ENCODE assay signal across 8 cellular contexts in genomic region chr11:78188012-78188808, GRCh38. TPM values are rescaled to one million over a fixed set of nuclear protein-coding genes. Genes with fewer than 3 reads are reported as not detected.
DNase-seq lines count a peak whose midpoint lies in the region; ATAC-seq and TF ChIP-seq lines count a peak whose summit lies in the region.

A gene with protein sequence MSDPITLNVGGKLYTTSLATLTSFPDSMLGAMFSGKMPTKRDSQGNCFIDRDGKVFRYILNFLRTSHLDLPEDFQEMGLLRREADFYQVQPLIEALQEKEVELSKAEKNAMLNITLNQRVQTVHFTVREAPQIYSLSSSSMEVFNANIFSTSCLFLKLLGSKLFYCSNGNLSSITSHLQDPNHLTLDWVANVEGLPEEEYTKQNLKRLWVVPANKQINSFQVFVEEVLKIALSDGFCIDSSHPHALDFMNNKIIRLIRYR (minus strand): TSS chr11:78188626. CDS start chr11:78174554, 14,072 bp downstream.

- intact Hi-C loops in vagina (cut with DNase I), result loop anchor here (10.0 kb wide), 1 partner anchor 123 kb away; the partner anchor contains the start of gene THRSP

- H3K27me3 ChIP-seq in rectal smooth muscle tissue (ENCODE audit: control insufficient read depth, insufficient read depth, low read length) (no peaks in the 10 kb centered on the region), vagina (no peaks in the 10 kb centered on the region)

- peak; percentile 95 for ATAC-seq in GM18511 (IDR thresholded peaks at IDR 0.05; ENCODE audit: unreplicated experiment)
- ATAC-seq in HG03025 (IDR thresholded peaks at IDR 0.05; ENCODE audit: low FRiP score, unreplicated experiment), result peak; percentile 92

- DNase-seq in NCI-H2029 treated with DMSO at 0.1 percent for 48 hours (lab: John Stamatoyannopoulos, UW) (peak; percentile 84), T-helper 22 cell (ENCODE audit: low read depth) (peak; percentile 86), astrocyte of the cerebellum (ENCODE audit: low read depth) (peak; percentile 90), hepatic stellate cell (ENCODE audit: low spot score) (peak; percentile 98), vagina (ENCODE audit: extremely low spot score in 2 of 2) (peak in 1 of 2 donors; percentile 97)

- peak within 1 kb of the TSS; percentile 84 for H3K4me3 ChIP-seq in astrocyte of the cerebellum (ENCODE audit: low read depth, low read length)
- peak within 1 kb of the TSS; percentile 95 for H3K4me3 ChIP-seq in rectal smooth muscle tissue (ENCODE audit: low read length)
- peak within 1 kb of the TSS; percentile 70 to 93 for H3K4me3 ChIP-seq in vagina

- H3K36me3 ChIP-seq in rectal smooth muscle tissue (ENCODE audit: control insufficient read depth, insufficient read depth, low read length), result no peaks in the 10 kb centered on the region
- H3K36me3 ChIP-seq in vagina, result no peaks in the 10 kb centered on the region

- H3K9me3 ChIP-seq in vagina, result no peaks in the 10 kb centered on the region

- peaks cover 11% of the 10 kb centered on the region for H3K4me1 ChIP-seq in rectal smooth muscle tissue (ENCODE audit: control insufficient read depth, insufficient read depth, low read length)
- peaks cover 65% of the 10 kb centered on the region for H3K4me1 ChIP-seq in vagina

- in situ Hi-C loops in astrocyte of the cerebellum (cut with HindIII; ENCODE audit: low sequenced_read_pairs), result no loop called here

- H3K9ac ChIP-seq in rectal smooth muscle tissue (ENCODE audit: low read length), result peak within 1 kb of the TSS; percentile 49

- peak within 1 kb of the TSS; percentile 82 for H3K27ac ChIP-seq in rectal smooth muscle tissue (ENCODE audit: low read depth, low read length)
- peak within 1 kb of the TSS; percentile 89 for H3K27ac ChIP-seq in vagina

- TF ChIP-seq CTCF in astrocyte of the cerebellum (IDR thresholded peaks at IDR 0.05; ENCODE audit: low read depth, low read length, missing control alignments) (no peak), vagina (IDR thresholded peaks at IDR 0.05) (no peak)

- peak in 1 of 2 donors; percentile 79 for TF ChIP-seq POLR2A in vagina (IDR thresholded peaks at IDR 0.05)

RNA-seq across cellular contexts. Expression of the gene that starts here (rescaled TPM):
- total RNA-seq in vagina, result 8.6 TPM
